In the genomic region with DNA sequence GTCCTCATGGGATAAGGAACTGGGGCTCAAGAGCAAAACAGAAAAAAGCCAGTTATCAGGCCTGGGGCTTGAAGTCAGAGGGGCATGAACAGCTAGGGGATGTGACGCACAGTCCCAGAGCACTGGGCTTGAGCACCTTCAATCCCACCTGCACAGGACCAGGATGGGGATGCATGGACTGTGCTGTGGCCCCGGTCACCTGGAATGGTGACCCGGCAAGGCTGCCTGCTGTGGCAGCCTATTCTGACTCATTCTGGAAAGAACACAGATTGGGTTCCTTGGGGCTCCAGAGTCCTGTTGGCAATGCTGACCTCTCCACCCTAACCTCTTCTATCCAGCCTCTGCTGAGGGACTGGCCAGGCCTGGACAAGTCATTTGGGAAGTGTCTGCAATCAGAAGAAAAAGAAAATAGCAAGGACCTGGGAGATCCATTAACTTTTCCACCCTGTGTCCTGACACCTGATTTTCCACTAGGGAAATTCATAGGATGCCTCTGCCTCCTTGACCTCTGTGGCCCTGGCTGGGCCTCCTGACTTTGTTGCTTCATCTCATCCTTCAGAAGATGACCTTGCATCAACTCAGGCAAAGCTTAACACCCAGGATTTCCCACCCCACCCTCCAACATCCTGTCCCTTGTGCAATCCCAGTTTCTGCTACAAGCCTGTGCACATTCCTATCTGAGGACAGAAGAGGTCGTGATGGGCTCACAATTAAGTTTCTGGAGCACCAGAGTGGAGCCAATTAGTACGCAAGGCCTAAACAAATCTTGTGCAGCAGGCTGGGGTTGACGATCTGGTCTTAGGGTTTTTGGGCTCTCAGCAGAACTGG, we compare ENCODE assay signal across 8 cellular contexts. TPM values are rescaled to one million over a fixed set of nuclear protein-coding genes. Genes with fewer than 3 reads are reported as not detected.
A peak's percentile ranks its signal among the peaks of the same experiment; 100 is the strongest.
DNase-seq lines count a peak whose midpoint lies in the region; ATAC-seq and TF ChIP-seq lines count a peak whose summit lies in the region.

No MANE protein-coding gene starts in this region.

- H3K4me3 ChIP-seq in OCI-LY1 (ENCODE audit: low read depth, low read length, poor library complexity, severe bottlenecking) (no peak overlapping the region), psoas muscle (no peak overlapping the region)

- H3K4me1 ChIP-seq in OCI-LY1 (ENCODE audit: insufficient read depth, low read length, severe bottlenecking) (peaks cover 9% of the 10 kb centered on the region), psoas muscle (no peaks in the 10 kb centered on the region)

- no peak overlapping the region for H3K9ac ChIP-seq in OCI-LY1 (ENCODE audit: low read length)

- no peak overlapping the region for H3K4me3 Mint-ChIP-seq in activated T-cell treated with anti-CD3 and anti-CD28 coated beads, Interleukin-2, amount 50 U/mL, for 72 hours

- H3K36me3 Mint-ChIP-seq in activated T-cell treated with anti-CD3 and anti-CD28 coated beads, Interleukin-2, amount 50 U/mL, for 72 hours (ENCODE audit: insufficient read depth in 2 of 2) = no peaks in the 10 kb centered on the region

- DNase-seq in Daoy (ENCODE audit: low read depth) (peak; percentile 21), fibroblast of peridontal ligament (ENCODE audit: extremely low read depth) (peak; percentile 90), psoas muscle (peak; percentile 67 to 85), NCI-H1105 treated with DMSO at 0.1 percent for 48 hours (lab: John Stamatoyannopoulos, UW) (no peak), retina (no peak)
- DNase-seq in activated T-cell treated with anti-CD3 and anti-CD28 coated beads, Interleukin-2, amount 50 U/mL, for 72 hours = no peak

- no peaks in the 10 kb centered on the region for H3F3A ChIP-seq in OCI-LY1 (ENCODE audit: insufficient read depth, low read length)

- H3K9me2 ChIP-seq in OCI-LY1 (ENCODE audit: low read depth, low read length) = no peaks in the 10 kb centered on the region

- no peaks in the 10 kb centered on the region for H3K9me3 ChIP-seq in OCI-LY1 (ENCODE audit: low read length)
- no peaks in the 10 kb centered on the region for H3K9me3 ChIP-seq in psoas muscle

- H2AFZ ChIP-seq in OCI-LY1 (ENCODE audit: low read length) = no peak overlapping the region

- peaks cover 16% of the 10 kb centered on the region for H3K27me3 Mint-ChIP-seq in activated T-cell treated with anti-CD3 and anti-CD28 coated beads, Interleukin-2, amount 50 U/mL, for 72 hours (ENCODE audit: low read depth)

- no peak overlapping the region for H3K4me2 ChIP-seq in OCI-LY1 (ENCODE audit: low read length)

- WGBS in psoas muscle, 3 donors = 61 to 64% (median 64%) methylated on average over 6 of the region's 6 CpGs

- no peaks in the 10 kb centered on the region for H3K79me2 ChIP-seq in OCI-LY1 (ENCODE audit: insufficient read depth, low read length)

- peak; percentile 17; the same call in 1 of the 2 replicates for TF ChIP-seq CTCF in OCI-LY1 (IDR thresholded peaks at IDR 0.05; ENCODE audit: low read length)
- peak; percentile 18 for TF ChIP-seq CTCF in psoas muscle (IDR thresholded peaks at IDR 0.05)

- no peaks in the 10 kb centered on the region for H3K27me3 ChIP-seq in OCI-LY1 (ENCODE audit: insufficient read depth, low read length)
- peaks cover 0 to 12% (median 0%) of the 10 kb centered on the region in 3 donors for H3K27me3 ChIP-seq in psoas muscle (ENCODE audit: insufficient read depth in 3 of 3, low read length in 2 of 3)

- no peak overlapping the region for H3K27ac Mint-ChIP-seq in activated T-cell treated with anti-CD3 and anti-CD28 coated beads, Interleukin-2, amount 50 U/mL, for 72 hours

- no peak overlapping the region for H3K27ac ChIP-seq in OCI-LY1 (ENCODE audit: low read depth, low read length, poor library complexity, severe bottlenecking)
- H3K27ac ChIP-seq in psoas muscle = no peak overlapping the region

- H3K4me1 Mint-ChIP-seq in activated T-cell treated with anti-CD3 and anti-CD28 coated beads, Interleukin-2, amount 50 U/mL, for 72 hours (ENCODE audit: low read depth) = no peaks in the 10 kb centered on the region

- H4K20me1 ChIP-seq in OCI-LY1 (ENCODE audit: insufficient read depth, low read length) = no peaks in the 10 kb centered on the region

- intact Hi-C loops in psoas muscle (cut with DNase I) = no loop called here

- H3K9me3 Mint-ChIP-seq in activated T-cell treated with anti-CD3 and anti-CD28 coated beads, Interleukin-2, amount 50 U/mL, for 72 hours = no peaks in the 10 kb centered on the region

- peak; percentile 62 to 91 (median 84) for ATAC-seq in psoas muscle
- ATAC-seq in activated T-cell treated with anti-CD3 and anti-CD28 coated beads, Interleukin-2, amount 50 U/mL, for 72 hours (replicated peaks in 1 of 2) = no peak
- ATAC-seq in GM21825 (IDR thresholded peaks at IDR 0.05; ENCODE audit: unreplicated experiment) = no peak

- no peaks in the 10 kb centered on the region for H3K36me3 ChIP-seq in OCI-LY1 (ENCODE audit: insufficient read depth, low read length)
- no peaks in the 10 kb centered on the region for H3K36me3 ChIP-seq in psoas muscle (ENCODE audit: insufficient read depth in 1 of 2, low read depth in 1 of 2)

RNA-seq across cellular contexts. Expression of a gene that starts 17.9 kb away (rescaled TPM):
- 0.03 and 0.69 TPM in 2 replicates for total RNA-seq in Daoy (2014; rRNA removed; shearing (Covaris generic))
- 1 to 10 TPM; 3.6 to 9.6 (median 5.8) TPM for total RNA-seq in psoas muscle
- polyA plus RNA-seq in psoas muscle = 1 to 10 TPM; 3.0 to 4.6 (median 3.8) TPM
- 1 to 10 TPM in 1 of 2 donors, under 1 TPM in 1; 1.00 to 2.2 TPM for total RNA-seq in activated T-cell treated with anti-CD3 and anti-CD28 coated beads, Interleukin-2, amount 50 U/mL, for 72 hours

Comparison
In these comparisons a context has a peak if more than half of its experiments do, and no peak if none do; other contexts are left out.
1. DNase-seq: peak in Daoy (single experiment), fibroblast of peridontal ligament (single experiment) and psoas muscle (2 of 2); none in NCI-H1105 treated with DMSO at 0.1 percent for 48 hours (single experiment), activated T-cell treated with anti-CD3 and anti-CD28 coated beads, Interleukin-2, amount 50 U/mL, for 72 hours (0 of 2) and retina (single experiment).
2. ATAC-seq: peak in psoas muscle (4 of 4); none in activated T-cell treated with anti-CD3 and anti-CD28 coated beads, Interleukin-2, amount 50 U/mL, for 72 hours (0 of 2) and GM21825 (single experiment).